In the genomic region with DNA sequence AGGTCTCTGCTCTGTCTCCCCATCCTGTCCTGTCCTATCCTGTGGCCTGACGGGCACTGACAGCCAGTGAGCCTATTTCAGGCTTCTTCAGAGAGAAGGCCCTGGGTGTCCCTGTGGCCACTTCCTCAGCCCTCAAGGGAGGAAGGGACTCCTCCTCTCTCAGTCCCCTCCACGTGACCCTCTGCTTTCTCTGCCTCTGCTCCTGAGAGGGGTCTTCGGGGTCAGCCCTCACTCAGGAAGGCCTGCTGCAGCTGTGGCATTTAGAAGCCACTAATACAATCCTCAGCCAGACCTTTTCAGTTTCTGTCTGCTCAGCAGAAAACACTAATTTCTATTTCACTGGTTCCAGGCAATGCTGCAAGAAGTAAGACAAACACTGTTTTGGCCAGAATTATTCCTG, we compare ENCODE assay signal across 1 cellular context.
TF ChIP-seq lines count a peak whose summit lies in the region.

No MANE protein-coding gene starts in this region.

TF ChIP-seq in GM12878, 131 proteins besides CTCF, POLR2A, EP300 and RAD21 (continued from another document):
- TF ChIP-seq, protein P1, sequence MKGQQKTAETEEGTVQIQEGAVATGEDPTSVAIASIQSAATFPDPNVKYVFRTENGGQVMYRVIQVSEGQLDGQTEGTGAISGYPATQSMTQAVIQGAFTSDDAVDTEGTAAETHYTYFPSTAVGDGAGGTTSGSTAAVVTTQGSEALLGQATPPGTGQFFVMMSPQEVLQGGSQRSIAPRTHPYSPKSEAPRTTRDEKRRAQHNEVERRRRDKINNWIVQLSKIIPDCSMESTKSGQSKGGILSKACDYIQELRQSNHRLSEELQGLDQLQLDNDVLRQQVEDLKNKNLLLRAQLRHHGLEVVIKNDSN (IDR thresholded peaks at IDR 0.05; ENCODE audit: borderline replicate concordance, extremely low read length, insufficient read depth, low read depth, low read length): peak; percentile 38
- TF ChIP-seq IKZF2 (IDR thresholded peaks at IDR 0.05) (no peak), CBX5 (IDR thresholded peaks at IDR 0.05; ENCODE audit: low read depth) (no peak), HDAC2 (IDR thresholded peaks at IDR 0.05) (no peak), PML (IDR thresholded peaks at IDR 0.05; ENCODE audit: low read length) (no peak), LARP7 (IDR thresholded peaks at IDR 0.05) (no peak), MYC (IDR thresholded peaks at IDR 0.05; ENCODE audit: insufficient read depth, insufficient read length, insufficient replicate concordance, low read length, severe bottlenecking) (no peak), RAD51 (IDR thresholded peaks at IDR 0.05) (peak; percentile 43; the same call in 1 of the 2 replicates), ATF3 (IDR thresholded peaks at IDR 0.05; ENCODE audit: borderline replicate concordance, extremely low read depth, low read depth, low read length) (no peak), CEBPB (IDR thresholded peaks at IDR 0.05; ENCODE audit: borderline replicate concordance in 1 of 2, low read depth in 2 of 2, low read length in 2 of 2) (no peak), RBBP5 (conservative IDR thresholded peaks at IDR 0.05) (no peak), ATF7 (IDR thresholded peaks at IDR 0.05; ENCODE audit: low read depth) (no peak), TAF1 (IDR thresholded peaks at IDR 0.05; ENCODE audit: borderline replicate concordance, low read depth, low read length) (no peak), RELA (IDR thresholded peaks at IDR 0.05; ENCODE audit: borderline replicate concordance, partially characterized antibody) (no peak), RUNX3 (IDR thresholded peaks at IDR 0.05; ENCODE audit: low read length) (no peak)
- TF ChIP-seq, protein P2, sequence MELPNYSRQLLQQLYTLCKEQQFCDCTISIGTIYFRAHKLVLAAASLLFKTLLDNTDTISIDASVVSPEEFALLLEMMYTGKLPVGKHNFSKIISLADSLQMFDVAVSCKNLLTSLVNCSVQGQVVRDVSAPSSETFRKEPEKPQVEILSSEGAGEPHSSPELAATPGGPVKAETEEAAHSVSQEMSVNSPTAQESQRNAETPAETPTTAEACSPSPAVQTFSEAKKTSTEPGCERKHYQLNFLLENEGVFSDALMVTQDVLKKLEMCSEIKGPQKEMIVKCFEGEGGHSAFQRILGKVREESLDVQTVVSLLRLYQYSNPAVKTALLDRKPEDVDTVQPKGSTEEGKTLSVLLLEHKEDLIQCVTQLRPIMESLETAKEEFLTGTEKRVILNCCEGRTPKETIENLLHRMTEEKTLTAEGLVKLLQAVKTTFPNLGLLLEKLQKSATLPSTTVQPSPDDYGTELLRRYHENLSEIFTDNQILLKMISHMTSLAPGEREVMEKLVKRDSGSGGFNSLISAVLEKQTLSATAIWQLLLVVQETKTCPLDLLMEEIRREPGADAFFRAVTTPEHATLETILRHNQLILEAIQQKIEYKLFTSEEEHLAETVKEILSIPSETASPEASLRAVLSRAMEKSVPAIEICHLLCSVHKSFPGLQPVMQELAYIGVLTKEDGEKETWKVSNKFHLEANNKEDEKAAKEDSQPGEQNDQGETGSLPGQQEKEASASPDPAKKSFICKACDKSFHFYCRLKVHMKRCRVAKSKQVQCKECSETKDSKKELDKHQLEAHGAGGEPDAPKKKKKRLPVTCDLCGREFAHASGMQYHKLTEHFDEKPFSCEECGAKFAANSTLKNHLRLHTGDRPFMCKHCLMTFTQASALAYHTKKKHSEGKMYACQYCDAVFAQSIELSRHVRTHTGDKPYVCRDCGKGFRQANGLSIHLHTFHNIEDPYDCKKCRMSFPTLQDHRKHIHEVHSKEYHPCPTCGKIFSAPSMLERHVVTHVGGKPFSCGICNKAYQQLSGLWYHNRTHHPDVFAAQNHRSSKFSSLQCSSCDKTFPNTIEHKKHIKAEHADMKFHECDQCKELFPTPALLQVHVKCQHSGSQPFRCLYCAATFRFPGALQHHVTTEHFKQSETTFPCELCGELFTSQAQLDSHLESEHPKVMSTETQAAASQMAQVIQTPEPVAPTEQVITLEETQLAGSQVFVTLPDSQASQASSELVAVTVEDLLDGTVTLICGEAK (IDR thresholded peaks at IDR 0.05; ENCODE audit: borderline replicate concordance): no peak
